1 cellular context compared by ENCODE assay signal in the genomic region with DNA sequence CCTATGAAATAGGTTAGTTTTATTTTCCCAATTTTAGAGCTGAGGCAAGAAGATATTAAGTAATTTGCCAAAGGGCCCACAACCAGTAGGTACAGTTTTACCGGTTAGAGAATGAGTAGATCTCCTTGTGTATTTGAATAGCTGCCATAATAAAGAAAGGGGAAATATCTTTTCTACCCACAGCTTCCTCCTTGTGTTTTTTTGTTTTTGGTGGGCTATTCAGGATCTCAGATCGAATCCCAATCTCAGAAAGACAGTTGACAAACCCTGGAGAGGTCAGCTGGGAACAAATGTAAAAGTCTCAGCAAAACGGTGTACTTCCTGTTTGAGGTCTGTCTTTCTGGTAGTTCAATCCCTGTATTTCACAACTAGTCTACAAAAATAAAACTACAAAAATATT.
TF ChIP-seq lines count a peak whose summit lies in the region.

No MANE protein-coding gene starts in this region.

TF ChIP-seq in IMR-90, 13 proteins besides CTCF, POLR2A, EP300 and RAD21:
- TF ChIP-seq MAZ (IDR thresholded peaks at IDR 0.05; ENCODE audit: borderline replicate concordance, low read depth, low read length), result no peak
- no peak for TF ChIP-seq MXI1 (IDR thresholded peaks at IDR 0.05; ENCODE audit: borderline replicate concordance, low read depth, low read length)
- TF ChIP-seq RCOR1 (IDR thresholded peaks at IDR 0.05; ENCODE audit: insufficient replicate concordance, low read length), result no peak
- no peak for TF ChIP-seq SMC3 (IDR thresholded peaks at IDR 0.05; ENCODE audit: low read depth, low read length)
- TF ChIP-seq BHLHE40 (IDR thresholded peaks at IDR 0.05; ENCODE audit: low read depth, low read length), result no peak
- TF ChIP-seq FOS (IDR thresholded peaks at IDR 0.05; ENCODE audit: low read depth, low read length), result no peak
- TF ChIP-seq NFE2L2 (IDR thresholded peaks at IDR 0.05; ENCODE audit: low read depth, low read length), result no peak
- TF ChIP-seq CEBPB (IDR thresholded peaks at IDR 0.05; ENCODE audit: low read depth, low read length), result 0 out of 2 replicates have a peak, but pooled peaks have one; percentile 10
